ENCODE assay signal across 1 cellular context in the genomic region with DNA sequence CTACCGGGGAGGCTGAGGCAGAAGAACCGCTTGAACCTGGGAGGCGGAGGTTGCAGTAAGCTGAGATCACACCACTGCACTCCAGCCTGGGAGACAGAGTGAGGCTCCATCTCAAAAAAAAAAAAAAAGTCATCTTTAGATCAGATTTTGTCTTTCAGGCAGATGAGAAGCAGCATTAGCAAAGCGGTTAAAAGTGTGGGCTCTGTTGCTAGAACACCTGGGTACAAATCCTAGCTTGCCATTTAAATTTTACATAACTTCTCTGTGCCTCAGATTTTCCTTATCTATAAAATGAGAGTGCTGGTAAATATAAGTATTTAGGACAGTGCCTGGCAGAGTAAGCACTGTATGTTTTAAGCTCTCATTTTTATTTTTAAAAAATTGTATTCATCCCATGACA.
TF ChIP-seq lines count a peak whose summit lies in the region.

No MANE protein-coding gene starts in this region.

TF ChIP-seq in GM23338, 12 proteins besides CTCF, POLR2A, EP300 and RAD21:
- TF ChIP-seq, protein P1, sequence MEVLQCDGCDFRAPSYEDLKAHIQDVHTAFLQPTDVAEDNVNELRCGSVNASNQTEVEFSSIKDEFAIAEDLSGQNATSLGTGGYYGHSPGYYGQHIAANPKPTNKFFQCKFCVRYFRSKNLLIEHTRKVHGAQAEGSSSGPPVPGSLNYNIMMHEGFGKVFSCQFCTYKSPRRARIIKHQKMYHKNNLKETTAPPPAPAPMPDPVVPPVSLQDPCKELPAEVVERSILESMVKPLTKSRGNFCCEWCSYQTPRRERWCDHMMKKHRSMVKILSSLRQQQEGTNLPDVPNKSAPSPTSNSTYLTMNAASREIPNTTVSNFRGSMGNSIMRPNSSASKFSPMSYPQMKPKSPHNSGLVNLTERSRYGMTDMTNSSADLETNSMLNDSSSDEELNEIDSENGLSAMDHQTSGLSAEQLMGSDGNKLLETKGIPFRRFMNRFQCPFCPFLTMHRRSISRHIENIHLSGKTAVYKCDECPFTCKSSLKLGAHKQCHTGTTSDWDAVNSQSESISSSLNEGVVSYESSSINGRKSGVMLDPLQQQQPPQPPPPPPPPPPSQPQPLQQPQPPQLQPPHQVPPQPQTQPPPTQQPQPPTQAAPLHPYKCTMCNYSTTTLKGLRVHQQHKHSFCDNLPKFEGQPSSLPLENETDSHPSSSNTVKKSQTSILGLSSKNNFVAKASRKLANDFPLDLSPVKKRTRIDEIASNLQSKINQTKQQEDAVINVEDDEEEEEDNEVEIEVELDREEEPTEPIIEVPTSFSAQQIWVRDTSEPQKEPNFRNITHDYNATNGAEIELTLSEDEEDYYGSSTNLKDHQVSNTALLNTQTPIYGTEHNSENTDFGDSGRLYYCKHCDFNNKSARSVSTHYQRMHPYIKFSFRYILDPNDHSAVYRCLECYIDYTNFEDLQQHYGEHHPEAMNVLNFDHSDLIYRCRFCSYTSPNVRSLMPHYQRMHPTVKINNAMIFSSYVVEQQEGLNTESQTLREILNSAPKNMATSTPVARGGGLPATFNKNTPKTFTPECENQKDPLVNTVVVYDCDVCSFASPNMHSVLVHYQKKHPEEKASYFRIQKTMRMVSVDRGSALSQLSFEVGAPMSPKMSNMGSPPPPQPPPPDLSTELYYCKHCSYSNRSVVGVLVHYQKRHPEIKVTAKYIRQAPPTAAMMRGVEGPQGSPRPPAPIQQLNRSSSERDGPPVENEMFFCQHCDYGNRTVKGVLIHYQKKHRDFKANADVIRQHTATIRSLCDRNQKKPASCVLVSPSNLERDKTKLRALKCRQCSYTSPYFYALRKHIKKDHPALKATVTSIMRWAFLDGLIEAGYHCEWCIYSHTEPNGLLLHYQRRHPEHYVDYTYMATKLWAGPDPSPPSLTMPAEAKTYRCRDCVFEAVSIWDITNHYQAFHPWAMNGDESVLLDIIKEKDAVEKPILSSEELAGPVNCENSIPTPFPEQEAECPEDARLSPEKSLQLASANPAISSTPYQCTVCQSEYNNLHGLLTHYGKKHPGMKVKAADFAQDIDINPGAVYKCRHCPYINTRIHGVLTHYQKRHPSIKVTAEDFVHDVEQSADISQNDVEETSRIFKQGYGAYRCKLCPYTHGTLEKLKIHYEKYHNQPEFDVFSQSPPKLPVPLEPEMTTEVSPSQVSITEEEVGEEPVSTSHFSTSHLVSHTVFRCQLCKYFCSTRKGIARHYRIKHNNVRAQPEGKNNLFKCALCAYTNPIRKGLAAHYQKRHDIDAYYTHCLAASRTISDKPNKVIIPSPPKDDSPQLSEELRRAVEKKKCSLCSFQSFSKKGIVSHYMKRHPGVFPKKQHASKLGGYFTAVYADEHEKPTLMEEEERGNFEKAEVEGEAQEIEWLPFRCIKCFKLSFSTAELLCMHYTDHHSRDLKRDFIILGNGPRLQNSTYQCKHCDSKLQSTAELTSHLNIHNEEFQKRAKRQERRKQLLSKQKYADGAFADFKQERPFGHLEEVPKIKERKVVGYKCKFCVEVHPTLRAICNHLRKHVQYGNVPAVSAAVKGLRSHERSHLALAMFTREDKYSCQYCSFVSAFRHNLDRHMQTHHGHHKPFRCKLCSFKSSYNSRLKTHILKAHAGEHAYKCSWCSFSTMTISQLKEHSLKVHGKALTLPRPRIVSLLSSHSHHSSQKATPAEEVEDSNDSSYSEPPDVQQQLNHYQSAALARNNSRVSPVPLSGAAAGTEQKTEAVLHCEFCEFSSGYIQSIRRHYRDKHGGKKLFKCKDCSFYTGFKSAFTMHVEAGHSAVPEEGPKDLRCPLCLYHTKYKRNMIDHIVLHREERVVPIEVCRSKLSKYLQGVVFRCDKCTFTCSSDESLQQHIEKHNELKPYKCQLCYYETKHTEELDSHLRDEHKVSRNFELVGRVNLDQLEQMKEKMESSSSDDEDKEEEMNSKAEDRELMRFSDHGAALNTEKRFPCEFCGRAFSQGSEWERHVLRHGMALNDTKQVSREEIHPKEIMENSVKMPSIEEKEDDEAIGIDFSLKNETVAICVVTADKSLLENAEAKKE (CRISPR knock-in tag; IDR thresholded peaks at IDR 0.05) = no peak
- TF ChIP-seq JUNB (IDR thresholded peaks at IDR 0.05; ENCODE audit: unreplicated experiment) (no peak), EZH2phosphoT487 (IDR thresholded peaks at IDR 0.05; ENCODE audit: unreplicated experiment) (no peak), EZH2 (IDR thresholded peaks at IDR 0.05; ENCODE audit: low read depth, unreplicated experiment) (no peak)
